14 cellular contexts compared by ENCODE assay signal in the genomic region with DNA sequence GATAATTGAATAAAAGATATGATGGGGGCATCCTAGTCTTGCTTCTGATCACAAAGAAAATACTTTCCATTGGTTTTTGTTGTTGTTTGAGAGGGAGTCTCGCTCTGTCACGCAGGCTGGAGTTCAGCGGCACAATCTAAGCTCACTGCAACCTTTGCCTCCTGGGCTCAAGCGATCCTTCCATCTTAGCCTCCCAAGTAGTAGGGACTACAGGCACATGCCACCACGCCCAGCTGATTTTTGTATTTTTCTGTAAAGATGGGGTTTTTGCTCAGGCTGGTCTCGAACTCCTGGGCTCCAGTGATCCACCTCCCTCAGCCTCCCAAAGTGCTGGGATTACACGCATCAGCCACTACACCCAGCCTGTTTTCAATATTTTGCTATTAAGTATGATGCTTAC. TPM values are rescaled to one million over a fixed set of nuclear protein-coding genes. Genes with fewer than 3 reads are reported as not detected.
DNase-seq lines count a peak whose midpoint lies in the region; ATAC-seq and TF ChIP-seq lines count a peak whose summit lies in the region.
"Had no signal": no experiment of that assay in that cellular context is flagged by ENCODE, and none has a peak within 500 bp of the region (broad histone marks: within the 10 kb centered on the region; RNA-seq: fewer than 3 reads in every experiment).

No MANE protein-coding gene starts in this region.

- H3K27me3 Mint-ChIP-seq in activated T-cell treated with anti-CD3 and anti-CD28 coated beads, Interleukin-2, amount 50 U/mL, for 72 hours (ENCODE audit: low read depth): no peaks in the 10 kb centered on the region
- no peaks in the 10 kb centered on the region for H3K27me3 Mint-ChIP-seq in activated naive CD8-positive, alpha-beta T cell treated with anti-CD3 and anti-CD28 coated beads, Interleukin-2, amount 50 U/mL, for 24 hours
- H3K27me3 Mint-ChIP-seq in stimulated activated naive B cell treated with anti-CD40 and anti-IgM and Interleukin-4, amounts not matched to agents 10 μg/mL and 1 μg/mL and 100 μg/mL, for 72 hours: no peaks in the 10 kb centered on the region

- H3K9ac ChIP-seq in OCI-LY3 (ENCODE audit: low read length): peak overlapping the region; percentile 38; the same call in 1 of the 2 replicates

- H3K36me3 ChIP-seq in OCI-LY3 (replicated peaks; ENCODE audit: low read depth, low read length): peaks cover 3% of the 10 kb centered on the region
- H3K36me3 ChIP-seq: ovary had no signal

- peaks cover 6 to 9% of the 10 kb centered on the region in 2 donors for H3K36me3 Mint-ChIP-seq in activated T-cell treated with anti-CD3 and anti-CD28 coated beads, Interleukin-2, amount 50 U/mL, for 72 hours (ENCODE audit: insufficient read depth in 2 of 2)
- H3K36me3 Mint-ChIP-seq in activated naive CD8-positive, alpha-beta T cell treated with anti-CD3 and anti-CD28 coated beads, Interleukin-2, amount 50 U/mL, for 24 hours (ENCODE audit: low read depth): peaks cover 2% of the 10 kb centered on the region
- H3K36me3 Mint-ChIP-seq in stimulated activated naive B cell treated with anti-CD40 and anti-IgM and Interleukin-4, amounts not matched to agents 10 μg/mL and 1 μg/mL and 100 μg/mL, for 72 hours: peaks cover 5 to 17% of the 10 kb centered on the region in 2 donors

- H3K4me2 ChIP-seq in OCI-LY3 (ENCODE audit: low read length): peak overlapping the region; percentile 46

- H2AFZ ChIP-seq in OCI-LY3 (ENCODE audit: low read depth, low read length): no peak overlapping the region

- H3K4me3 ChIP-seq in OCI-LY3 (ENCODE audit: low read length): peak overlapping the region; percentile 17; the same call in 1 of the 2 replicates
- H3K4me3 ChIP-seq: ovary had no signal

- DNase-seq in activated T-cell treated with anti-CD3 and anti-CD28 coated beads, Interleukin-2, amount 50 U/mL, for 72 hours: no peak
- DNase-seq in activated T-cell treated with anti-CD3 and anti-CD28 coated beads for 4 hours: no peak
- DNase-seq in activated naive CD8-positive, alpha-beta T cell treated with anti-CD3 and anti-CD28 coated beads, Interleukin-2, amount 50 U/mL, for 24 hours: no peak
- DNase-seq in stimulated activated naive B cell treated with anti-CD40 and anti-IgM and Interleukin-4, amounts not matched to agents 10 μg/mL and 1 μg/mL and 100 μg/mL, for 72 hours: no peak
- no peak for DNase-seq in H4 (ENCODE audit: low spot score)
- DNase-seq: aorta, kidney, NCI-H2029, NCI-H526 treated with DMSO at 0.1 percent for 48 hours, ovary, T-helper 9 cell had no signal

- no peaks in the 10 kb centered on the region for H3K27me3 ChIP-seq in OCI-LY3 (ENCODE audit: low read depth, low read length)
- H3K27me3 ChIP-seq: ovary had no signal

- peak overlapping the region; percentile 87 for H3K27ac ChIP-seq in OCI-LY3 (ENCODE audit: low read length)
- H3K27ac ChIP-seq: ovary had no signal

- peak overlapping the region; percentile 47 to 73 for H3K4me3 Mint-ChIP-seq in activated T-cell treated with anti-CD3 and anti-CD28 coated beads, Interleukin-2, amount 50 U/mL, for 72 hours
- H3K4me3 Mint-ChIP-seq in activated naive CD8-positive, alpha-beta T cell treated with anti-CD3 and anti-CD28 coated beads, Interleukin-2, amount 50 U/mL, for 24 hours: peak overlapping the region; percentile 59
- H3K4me3 Mint-ChIP-seq in stimulated activated naive B cell treated with anti-CD40 and anti-IgM and Interleukin-4, amounts not matched to agents 10 μg/mL and 1 μg/mL and 100 μg/mL, for 72 hours: peak overlapping the region in 1 of 2 donors; percentile 57

- peak overlapping the region; percentile 43 for H3K27ac Mint-ChIP-seq in activated T-cell treated with anti-CD3 and anti-CD28 coated beads, Interleukin-2, amount 50 U/mL, for 72 hours
- peak overlapping the region; percentile 82 for H3K27ac Mint-ChIP-seq in activated naive CD8-positive, alpha-beta T cell treated with anti-CD3 and anti-CD28 coated beads, Interleukin-2, amount 50 U/mL, for 24 hours
- peak overlapping the region; percentile 86 for H3K27ac Mint-ChIP-seq in stimulated activated naive B cell treated with anti-CD40 and anti-IgM and Interleukin-4, amounts not matched to agents 10 μg/mL and 1 μg/mL and 100 μg/mL, for 72 hours

- TF ChIP-seq CTCF in OCI-LY3 (IDR thresholded peaks at IDR 0.05; ENCODE audit: low read depth, low read length): no peak

- H3K4me1 Mint-ChIP-seq in activated T-cell treated with anti-CD3 and anti-CD28 coated beads, Interleukin-2, amount 50 U/mL, for 72 hours (ENCODE audit: low read depth): peaks cover 62% of the 10 kb centered on the region
- peaks cover 81% of the 10 kb centered on the region for H3K4me1 Mint-ChIP-seq in activated naive CD8-positive, alpha-beta T cell treated with anti-CD3 and anti-CD28 coated beads, Interleukin-2, amount 50 U/mL, for 24 hours
- H3K4me1 Mint-ChIP-seq in stimulated activated naive B cell treated with anti-CD40 and anti-IgM and Interleukin-4, amounts not matched to agents 10 μg/mL and 1 μg/mL and 100 μg/mL, for 72 hours: peaks cover 43 to 73% of the 10 kb centered on the region in 2 donors

- H3K79me2 ChIP-seq in OCI-LY3 (ENCODE audit: low read length): no peaks in the 10 kb centered on the region

- H3K9me3 Mint-ChIP-seq in activated T-cell treated with anti-CD3 and anti-CD28 coated beads, Interleukin-2, amount 50 U/mL, for 72 hours: peaks cover 1 to 2% of the 10 kb centered on the region in 2 donors
- H3K9me3 Mint-ChIP-seq in activated naive CD8-positive, alpha-beta T cell treated with anti-CD3 and anti-CD28 coated beads, Interleukin-2, amount 50 U/mL, for 24 hours: peaks cover 4% of the 10 kb centered on the region
- peaks cover 2 to 3% of the 10 kb centered on the region in 2 donors for H3K9me3 Mint-ChIP-seq in stimulated activated naive B cell treated with anti-CD40 and anti-IgM and Interleukin-4, amounts not matched to agents 10 μg/mL and 1 μg/mL and 100 μg/mL, for 72 hours

- peaks cover 61% of the 10 kb centered on the region for H3K4me1 ChIP-seq in OCI-LY3 (ENCODE audit: low read length)

- H3K9me3 ChIP-seq in OCI-LY3 (ENCODE audit: insufficient read depth, low read length): 0 out of 2 replicates have a peak, but pooled peaks cover 3% of the 10 kb centered on the region
- H3K9me3 ChIP-seq: ovary had no signal

- ATAC-seq in activated T-cell treated with anti-CD3 and anti-CD28 coated beads, Interleukin-2, amount 50 U/mL, for 72 hours (replicated peaks in 1 of 2): peak; percentile 19 to 27
- no peak for ATAC-seq in activated naive CD8-positive, alpha-beta T cell treated with anti-CD3 and anti-CD28 coated beads, Interleukin-2, amount 50 U/mL, for 24 hours
- peak; percentile 24 to 32 for ATAC-seq in stimulated activated naive B cell treated with anti-CD40 and anti-IgM and Interleukin-4, amounts not matched to agents 10 μg/mL and 1 μg/mL and 100 μg/mL, for 72 hours (replicated peaks)
- ATAC-seq in GM21360 (IDR thresholded peaks at IDR 0.05; ENCODE audit: unreplicated experiment) (no peak), HG03139 (IDR thresholded peaks at IDR 0.05; ENCODE audit: unreplicated experiment) (no peak)

- no peaks in the 10 kb centered on the region for H4K20me1 ChIP-seq in OCI-LY3 (ENCODE audit: insufficient read depth, low read length)

RNA-seq across cellular contexts. Expression of a gene that starts 17.1 kb away (rescaled TPM):
- total RNA-seq in activated T-cell treated with anti-CD3 and anti-CD28 coated beads, Interleukin-2, amount 50 U/mL, for 72 hours: 100 to 1,000 TPM; 101 to 114 TPM
- 263 and 299 TPM in 2 replicates for total RNA-seq in H4 (2014; rRNA removed; shearing (Covaris generic))

RNA-seq across cellular contexts. Expression of a gene that starts 19.5 kb away (rescaled TPM):
- 10 to 100 TPM in 1 of 2 donors, 1 to 10 TPM in 1; 7.2 to 13.4 TPM for total RNA-seq in activated T-cell treated with anti-CD3 and anti-CD28 coated beads, Interleukin-2, amount 50 U/mL, for 72 hours
- total RNA-seq in H4 (2014; rRNA removed; shearing (Covaris generic)): 0.64 and 0.99 TPM in 2 replicates

RNA-seq across cellular contexts. Expression of a gene that starts 42.9 kb away (rescaled TPM):
- total RNA-seq in activated T-cell treated with anti-CD3 and anti-CD28 coated beads, Interleukin-2, amount 50 U/mL, for 72 hours: 1 to 10 TPM; 4.5 to 6.1 TPM
- total RNA-seq in H4 (2014; rRNA removed; shearing (Covaris generic)): 4.2 and 5.5 TPM in 2 replicates

Comparison
In these comparisons a context has a peak if more than half of its experiments do, and no peak if none do; other contexts are left out.
1. ATAC-seq: peak in activated T-cell treated with anti-CD3 and anti-CD28 coated beads, Interleukin-2, amount 50 U/mL, for 72 hours (2 of 2) and stimulated activated naive B cell treated with anti-CD40 and anti-IgM and Interleukin-4, amounts not matched to agents 10 μg/mL and 1 μg/mL and 100 μg/mL, for 72 hours (2 of 2); none in activated naive CD8-positive, alpha-beta T cell treated with anti-CD3 and anti-CD28 coated beads, Interleukin-2, amount 50 U/mL, for 24 hours (single experiment), GM21360 (single experiment) and HG03139 (single experiment).
2. Peak in every context shown above with its lines, with median percentiles within 50 percentile points of each other: H3K27ac Mint-ChIP-seq.